ENCODE assay signal across 16 cellular contexts in the genomic region with DNA sequence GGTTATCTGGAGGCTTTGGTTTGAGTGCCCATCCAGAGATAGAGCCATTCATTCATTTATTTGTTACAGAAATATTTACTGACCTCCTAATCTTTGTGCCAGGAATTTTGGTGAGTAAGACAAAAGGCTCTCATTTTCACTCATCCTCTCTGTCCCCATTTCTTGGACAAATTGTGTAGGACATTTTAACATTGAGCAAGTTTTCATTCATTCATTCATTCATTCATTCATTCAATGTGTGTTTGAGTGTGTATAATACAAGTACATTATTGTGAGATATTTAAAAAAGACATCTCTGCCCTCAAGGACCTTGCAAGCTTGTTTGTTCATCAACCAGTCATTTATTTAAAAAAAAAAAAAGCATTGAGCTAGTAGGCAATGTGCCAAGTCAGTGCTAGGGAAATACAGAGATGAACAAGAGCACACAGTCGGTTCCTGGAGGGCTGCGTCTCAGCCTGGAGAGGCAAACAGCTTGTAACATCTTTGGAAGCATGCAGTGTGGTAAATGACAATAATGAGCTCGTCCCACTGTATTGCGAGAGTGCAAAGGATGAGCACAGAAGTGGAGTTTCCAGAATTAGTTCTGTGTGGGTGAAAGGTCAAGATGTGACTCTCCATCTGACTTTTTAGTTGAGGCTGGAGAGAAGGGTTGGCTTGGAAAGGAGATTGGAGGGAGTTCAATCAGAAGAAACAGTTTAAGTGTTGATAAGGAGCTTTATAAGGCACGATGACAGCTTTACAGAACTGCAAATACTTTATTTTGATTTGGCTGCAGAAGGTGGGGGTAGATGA. TPM values are rescaled to one million over a fixed set of nuclear protein-coding genes. Genes with fewer than 3 reads are reported as not detected.
DNase-seq lines count a peak whose midpoint lies in the region; ATAC-seq and TF ChIP-seq lines count a peak whose summit lies in the region.
"Had no signal": no experiment of that assay in that cellular context is flagged by ENCODE, and none has a peak within 500 bp of the region (broad histone marks: within the 10 kb centered on the region; RNA-seq: fewer than 3 reads in every experiment).

No MANE protein-coding gene starts in this region.

- H3K36me3 Mint-ChIP-seq in activated naive CD8-positive, alpha-beta T cell treated with anti-CD3 and anti-CD28 coated beads, Interleukin-2, amount 50 U/mL, for 24 hours (ENCODE audit: low read depth): no peaks in the 10 kb centered on the region
- H3K36me3 Mint-ChIP-seq in activated naive CD8-positive, alpha-beta T cell treated with anti-CD3 and anti-CD28 coated beads for 36 hours: no peaks in the 10 kb centered on the region
- H3K36me3 Mint-ChIP-seq: activated naive CD8-positive, alpha-beta T cell treated with anti-CD3 and anti-CD28 coated beads, Interleukin-2, amount 10 ng/mL, durations not matched to agents 7 days and 5 days had no signal

- H3K4me3 ChIP-seq in fibroblast of the aortic adventitia (ENCODE audit: low read depth, low read length) (no peak overlapping the region), testis (no peak overlapping the region)
- H3K4me3 ChIP-seq: SK-N-MC, tibial nerve had no signal

- no peak overlapping the region for H3K4me3 Mint-ChIP-seq in activated naive CD8-positive, alpha-beta T cell treated with anti-CD3 and anti-CD28 coated beads, Interleukin-2, amount 50 U/mL, for 24 hours
- no peak overlapping the region for H3K4me3 Mint-ChIP-seq in activated naive CD8-positive, alpha-beta T cell treated with anti-CD3 and anti-CD28 coated beads for 36 hours
- H3K4me3 Mint-ChIP-seq: activated B cell treated with CpG ODN at 0.5 μM for 24 hours; activated naive CD8-positive, alpha-beta T cell treated with anti-CD3 and anti-CD28 coated beads, Interleukin-2, amount 10 ng/mL, durations not matched to agents 7 days and 5 days had no signal

- intact Hi-C loops in testis (cut with DNase I; ENCODE audit: low total_unique reads): no loop called here

- H3K27me3 ChIP-seq in testis: no peaks in the 10 kb centered on the region
- H3K27me3 ChIP-seq: tibial nerve had no signal

- TF ChIP-seq CTCF in fibroblast of the aortic adventitia (IDR thresholded peaks at IDR 0.05; ENCODE audit: insufficient read depth, low read length) (no peak), testis (IDR thresholded peaks at IDR 0.05) (no peak)

- no peaks in the 10 kb centered on the region for H3K36me3 ChIP-seq in testis (ENCODE audit: low read depth, missing control alignments)
- H3K36me3 ChIP-seq: tibial nerve had no signal

- no peak overlapping the region for H3K27ac Mint-ChIP-seq in activated naive CD8-positive, alpha-beta T cell treated with anti-CD3 and anti-CD28 coated beads, Interleukin-2, amount 50 U/mL, for 24 hours
- no peak overlapping the region for H3K27ac Mint-ChIP-seq in activated naive CD8-positive, alpha-beta T cell treated with anti-CD3 and anti-CD28 coated beads for 36 hours
- H3K27ac Mint-ChIP-seq: activated B cell treated with CpG ODN at 0.5 μM for 24 hours; activated naive CD8-positive, alpha-beta T cell treated with anti-CD3 and anti-CD28 coated beads, Interleukin-2, amount 10 ng/mL, durations not matched to agents 7 days and 5 days had no signal

- H3K27me3 Mint-ChIP-seq in activated naive CD8-positive, alpha-beta T cell treated with anti-CD3 and anti-CD28 coated beads, Interleukin-2, amount 50 U/mL, for 24 hours: no peaks in the 10 kb centered on the region
- H3K27me3 Mint-ChIP-seq in activated naive CD8-positive, alpha-beta T cell treated with anti-CD3 and anti-CD28 coated beads for 36 hours: no peaks in the 10 kb centered on the region
- H3K27me3 Mint-ChIP-seq: activated B cell treated with CpG ODN at 0.5 μM for 24 hours had no signal

- peaks cover 4% of the 10 kb centered on the region for H3K4me1 Mint-ChIP-seq in activated naive CD8-positive, alpha-beta T cell treated with anti-CD3 and anti-CD28 coated beads, Interleukin-2, amount 50 U/mL, for 24 hours
- H3K4me1 Mint-ChIP-seq in activated naive CD8-positive, alpha-beta T cell treated with anti-CD3 and anti-CD28 coated beads for 36 hours: peaks cover 4% of the 10 kb centered on the region
- H3K4me1 Mint-ChIP-seq: activated B cell treated with CpG ODN at 0.5 μM for 24 hours had no signal

- no peaks in the 10 kb centered on the region for H3K9me3 Mint-ChIP-seq in activated naive CD8-positive, alpha-beta T cell treated with anti-CD3 and anti-CD28 coated beads, Interleukin-2, amount 50 U/mL, for 24 hours
- H3K9me3 Mint-ChIP-seq in activated naive CD8-positive, alpha-beta T cell treated with anti-CD3 and anti-CD28 coated beads for 36 hours: no peaks in the 10 kb centered on the region
- H3K9me3 Mint-ChIP-seq: activated B cell treated with CpG ODN at 0.5 μM for 24 hours; activated naive CD8-positive, alpha-beta T cell treated with anti-CD3 and anti-CD28 coated beads, Interleukin-2, amount 10 ng/mL, durations not matched to agents 7 days and 5 days had no signal

- no peak for DNase-seq in activated naive CD8-positive, alpha-beta T cell treated with anti-CD3 and anti-CD28 coated beads, Interleukin-2, amount 50 U/mL, for 24 hours
- DNase-seq in activated naive CD8-positive, alpha-beta T cell treated with anti-CD3 and anti-CD28 coated beads for 36 hours: no peak
- DNase-seq in NCI-H69 (lab: John Stamatoyannopoulos, UW) (peak; percentile 56), fibroblast of the aortic adventitia (ENCODE audit: low read depth) (peak; percentile 6), testis (peak; percentile 28), NK-92 (lab: John Stamatoyannopoulos, UW; ENCODE audit: unreplicated experiment) (no peak), COLO829 (ENCODE audit: low spot score) (no peak)
- DNase-seq: activated B cell treated with CpG ODN at 0.5 μM for 24 hours; activated CD8-positive, alpha-beta memory T cell treated with anti-CD3 and anti-CD28 coated beads, Interleukin-2, amount 50 U/mL, for 48 hours; activated naive CD8-positive, alpha-beta T cell treated with anti-CD3 and anti-CD28 coated beads, Interleukin-2, amount 10 ng/mL, durations not matched to agents 7 days and 5 days; NCI-H146; stimulated activated CD4-positive, alpha-beta T cell treated with anti-CD3 and anti-CD28 coated beads, Interleukin-1b, Interleukin-23, amount 100 ng/mL, for 48 hours; stimulated activated CD8-positive, alpha-beta memory T cell treated with anti-CD3 and anti-CD28 coated beads, Interleukin-4, amount 100 ng/mL, for 48 hours had no signal

- peaks cover 33% of the 10 kb centered on the region for H3K4me1 ChIP-seq in testis

- WGBS in testis, 2 donors: 24 to 29% methylated on average over 5 of the region's 5 CpGs

- peak; percentile 24 for ATAC-seq in activated naive CD8-positive, alpha-beta T cell treated with anti-CD3 and anti-CD28 coated beads, Interleukin-2, amount 50 U/mL, for 24 hours
- no peak for ATAC-seq in HG03095 (IDR thresholded peaks at IDR 0.05; ENCODE audit: unreplicated experiment)

- TF ChIP-seq POLR2A in testis (IDR thresholded peaks at IDR 0.05): no peak

- peak overlapping the region in 1 of 2 donors; percentile 39 for H3K27ac ChIP-seq in testis
- H3K27ac ChIP-seq: SK-N-MC, tibial nerve had no signal

- no peaks in the 10 kb centered on the region for H3K9me3 ChIP-seq in testis
- H3K9me3 ChIP-seq: tibial nerve had no signal

RNA-seq across cellular contexts. Expression of a gene that starts 50.5 kb away (rescaled TPM):
- total RNA-seq in activated naive CD8-positive, alpha-beta T cell treated with anti-CD3 and anti-CD28 coated beads for 36 hours: 10 to 100 TPM; 19.4 to 19.7 TPM
- total RNA-seq in fibroblast of the aortic adventitia (ENCODE audit: low replicate concordance) (90.9 and 106 TPM in 2 replicates), testis (100 to 1,000 TPM; 127 to 134 TPM)
- polyA plus RNA-seq in testis (ENCODE audit: insufficient read depth, low read depth, low replicate concordance): 107 TPM

Comparison
In these comparisons a context has a peak if more than half of its experiments do, and no peak if none do; other contexts are left out.
1. DNase-seq: peak in NCI-H69 (single experiment), fibroblast of the aortic adventitia (single experiment) and testis (single experiment); none in activated naive CD8-positive, alpha-beta T cell treated with anti-CD3 and anti-CD28 coated beads, Interleukin-2, amount 50 U/mL, for 24 hours (single experiment), activated naive CD8-positive, alpha-beta T cell treated with anti-CD3 and anti-CD28 coated beads for 36 hours (single experiment), NK-92 (single experiment) and COLO829 (single experiment).